Comparison of ENCODE assay signal across 21 cellular contexts in genomic region chr13:80598189-80598588, GRCh38.
DNase-seq lines count a peak whose midpoint lies in the region; ATAC-seq, FAIRE-seq and TF ChIP-seq lines count a peak whose summit lies in the region.
"Had no signal": no experiment of that assay in that cellular context is flagged by ENCODE, and none has a peak within 500 bp of the region (broad histone marks: within the 10 kb centered on the region; RNA-seq: fewer than 3 reads in every experiment).

No MANE protein-coding gene starts in this region.

- no peaks in the 10 kb centered on the region for H3K79me2 ChIP-seq in GM12878 (ENCODE audit: control insufficient read depth, insufficient read depth, low read length)

- no peak overlapping the region for H2AFZ ChIP-seq in GM12878 (ENCODE audit: control insufficient read depth, low read depth, low read length)

- no peak overlapping the region for H3K4me3 ChIP-seq in GM12878
- H3K4me3 ChIP-seq: BLaER1 had no signal

- no peaks in the 10 kb centered on the region for H3K27me3 Mint-ChIP-seq in neural crest cell (ENCODE audit: low read depth)
- H3K27me3 Mint-ChIP-seq in activated T-cell treated with anti-CD3 and anti-CD28 coated beads, Interleukin-2, amount 50 U/mL, for 24 hours = no peaks in the 10 kb centered on the region
- H3K27me3 Mint-ChIP-seq: B cell; CD4-positive, CD25-positive, alpha-beta regulatory T cell had no signal

- H3K27me3 ChIP-seq in GM12878 (replicated peaks in 1 of 2; ENCODE audit: control insufficient read depth in 2 of 2, insufficient read depth in 2 of 2, low read length in 1 of 2) = no peaks in the 10 kb centered on the region
- H3K27me3 ChIP-seq: BLaER1 had no signal

- intact Hi-C loops in GM12878 (cut with micrococcal nuclease; ENCODE audit: unreplicated experiment) = no loop called here

- H3K9ac ChIP-seq in GM12878 (ENCODE audit: control insufficient read depth, insufficient read depth, low read length) = no peak overlapping the region
- H3K9ac ChIP-seq: BLaER1 had no signal

- no peaks in the 10 kb centered on the region for H3K4me1 ChIP-seq in GM12878 (ENCODE audit: control insufficient read depth, insufficient read depth, low read length)
- H3K4me1 ChIP-seq: BLaER1, Caco-2 had no signal

- H3K4me2 ChIP-seq in GM12878 (ENCODE audit: control insufficient read depth, insufficient read depth) = no peak overlapping the region
- H3K4me2 ChIP-seq: BLaER1 had no signal

- peaks cover 26% of the 10 kb centered on the region for H3K4me1 Mint-ChIP-seq in neural crest cell
- H3K4me1 Mint-ChIP-seq in activated T-cell treated with anti-CD3 and anti-CD28 coated beads, Interleukin-2, amount 50 U/mL, for 24 hours (ENCODE audit: low read depth) = no peaks in the 10 kb centered on the region
- H3K4me1 Mint-ChIP-seq: B cell; CD4-positive, CD25-positive, alpha-beta regulatory T cell had no signal

- TF ChIP-seq CTCF in GM12878 (IDR thresholded peaks at IDR 0.05 in 2 of 3, conservative IDR thresholded peaks at IDR 0.05 in 1 of 3; ENCODE audit: control insufficient read depth in 2 of 3, extremely low read depth in 1 of 3, insufficient read depth in 1 of 3, low read depth in 3 of 3, low read length in 3 of 3) = no peak
- no peak for TF ChIP-seq CTCF in neural crest cell (conservative IDR thresholded peaks at IDR 0.05)

- no peak for TF ChIP-seq POLR2A in GM12878 (IDR thresholded peaks at IDR 0.05; ENCODE audit: low read depth, low read length)

- WGBS in GM12878 (ENCODE audit: insufficient coverage, insufficient replicate concordance, low lambda C conversion rate, missing lambda C conversion rate) = 6% methylated on average over 3 of the region's 3 CpGs

- peaks cover 9% of the 10 kb centered on the region for H3K9me3 Mint-ChIP-seq in neural crest cell
- no peaks in the 10 kb centered on the region for H3K9me3 Mint-ChIP-seq in activated T-cell treated with anti-CD3 and anti-CD28 coated beads, Interleukin-2, amount 50 U/mL, for 24 hours
- H3K9me3 Mint-ChIP-seq: CD8-positive, alpha-beta T cell had no signal

- peaks cover 3% of the 10 kb centered on the region for H3K36me3 Mint-ChIP-seq in neural crest cell (ENCODE audit: low read depth)
- no peaks in the 10 kb centered on the region for H3K36me3 Mint-ChIP-seq in activated T-cell treated with anti-CD3 and anti-CD28 coated beads, Interleukin-2, amount 50 U/mL, for 24 hours (ENCODE audit: low read depth)
- H3K36me3 Mint-ChIP-seq: CD4-positive, CD25-positive, alpha-beta regulatory T cell; CD8-positive, alpha-beta T cell had no signal

- no peaks in the 10 kb centered on the region for H4K20me1 ChIP-seq in GM12878 (ENCODE audit: control insufficient read depth, insufficient read depth)
- H4K20me1 ChIP-seq: BLaER1 had no signal

- no peak overlapping the region for H3K4me3 Mint-ChIP-seq in neural crest cell
- no peak overlapping the region for H3K4me3 Mint-ChIP-seq in activated T-cell treated with anti-CD3 and anti-CD28 coated beads, Interleukin-2, amount 50 U/mL, for 24 hours
- H3K4me3 Mint-ChIP-seq: B cell; CD4-positive, CD25-positive, alpha-beta regulatory T cell; CD8-positive, alpha-beta T cell had no signal

- RAD21 ChIA-PET in GM12878 (lab: Charles Lee; ENCODE audit: unreplicated experiment) = no interaction called here

- SMC1A ChIA-PET in GM12878 (lab: Charles Lee; ENCODE audit: uncharacterized antibody, unreplicated experiment) = interaction anchor here (1.6 kb wide), 2 partner anchors 29 to 87 kb away, joined by 5 to 8 read pairs; no protein-coding TSS in a partner anchor

- BruUV-seq in GM12878 (replicated peaks; lab: Mats Ljungman, UMichigan) = no TSS peak

- no peak for TF ChIP-seq EP300 in GM12878 (IDR thresholded peaks at IDR 0.05; ENCODE audit: borderline replicate concordance in 1 of 2, control insufficient read depth in 1 of 2, low read depth in 2 of 2, low read length in 2 of 2)

- CTCF ChIA-PET in GM12878 (lab: Yijun Ruan, JAX) = interaction anchor here (1.0 kb wide), 1 partner anchor 8 kb away, joined by 3 read pairs; no protein-coding TSS in a partner anchor

- H3K27ac ChIP-seq in GM12878 (ENCODE audit: control insufficient read depth, insufficient read depth) = no peak overlapping the region
- H3K27ac ChIP-seq: 22Rv1, BLaER1, C4-2B had no signal

- no peaks in the 10 kb centered on the region for H3K9me3 ChIP-seq in GM12878 (replicated peaks; ENCODE audit: control insufficient read depth, insufficient read depth, low read length)
- H3K9me3 ChIP-seq: BLaER1, Caco-2 had no signal

- TF ChIP-seq RAD21 in GM12878 (IDR thresholded peaks at IDR 0.05; ENCODE audit: insufficient read depth, low read depth, low read length) = no peak

- DNase-seq in DMS53 (lab: John Stamatoyannopoulos, UW) (peak; percentile 0), DMS53 treated with DMSO at 0.1 percent for 48 hours (lab: John Stamatoyannopoulos, UW; ENCODE audit: unreplicated experiment) (no peak), GM12878 (ENCODE audit: low read depth, low spot score) (no peak), neural crest cell (ENCODE audit: low read depth, low spot score) (no peak), NCI-H526 treated with DMSO at 0.1 percent for 48 hours (lab: John Stamatoyannopoulos, UW) (no peak)
- DNase-seq in activated T-cell treated with anti-CD3 and anti-CD28 coated beads, Interleukin-2, amount 50 U/mL, for 24 hours = no peak
- DNase-seq: Caco-2; CD4-positive, CD25-positive, alpha-beta regulatory T cell; CD8-positive, alpha-beta T cell; DMS153; DMS79 treated with DMSO at 0.1 percent for 48 hours; GF-D8; GOT3; H7; HCEC 1CT had no signal

- POLR2A ChIA-PET in GM12878 (lab: Charles Lee) = no interaction called here

- H3K36me3 ChIP-seq in GM12878 (ENCODE audit: control insufficient read depth in 2 of 2, insufficient read depth in 2 of 2, low read length in 1 of 2) = no peaks in the 10 kb centered on the region
- H3K36me3 ChIP-seq: BLaER1 had no signal

- in situ Hi-C loops in GM12878 (cut with MboI) = no loop called here

- FAIRE-seq in GM12878 (lab: Jason Lieb, UNC) = no peak
- FAIRE-seq: A204.1, GM12892 had no signal

- H3K27ac Mint-ChIP-seq in neural crest cell (ENCODE audit: unreplicated experiment) = peak overlapping the region; percentile 0
- H3K27ac Mint-ChIP-seq in activated T-cell treated with anti-CD3 and anti-CD28 coated beads, Interleukin-2, amount 50 U/mL, for 24 hours = no peak overlapping the region
- H3K27ac Mint-ChIP-seq: B cell; CD4-positive, CD25-positive, alpha-beta regulatory T cell; CD8-positive, alpha-beta T cell had no signal

- 0 out of 3 replicates have a peak, but pooled peaks have one; percentile 29 for ATAC-seq in GM12878
- ATAC-seq: CD8-positive, alpha-beta T cell had no signal

TF ChIP-seq in GM12878, 131 proteins besides CTCF, POLR2A, EP300 and RAD21:
- TF ChIP-seq HDAC6 (IDR thresholded peaks at IDR 0.05; ENCODE audit: unreplicated experiment) = no peak
- TF ChIP-seq IRF5 (IDR thresholded peaks at IDR 0.05; ENCODE audit: borderline replicate concordance) = no peak
- no peak for TF ChIP-seq NRF1 (conservative IDR thresholded peaks at IDR 0.05; ENCODE audit: low read depth, low read length)
- TF ChIP-seq ZBTB40 (IDR thresholded peaks at IDR 0.05; ENCODE audit: borderline replicate concordance) = no peak
- no peak for TF ChIP-seq DPF2 (IDR thresholded peaks at IDR 0.05)
TF ChIP-seq in GM12878: peak in this region for 0.
